8 cellular contexts compared by ENCODE assay signal in genomic region chr15:76139368-76140068, GRCh38.
DNase-seq lines count a peak whose midpoint lies in the region; ATAC-seq, FAIRE-seq and TF ChIP-seq lines count a peak whose summit lies in the region.

No MANE protein-coding gene starts in this region.

- H3K27me3 ChIP-seq in BLaER1 treated with 17β-estradiol and CSF1 and Interleukin-3, amounts not matched to agents 10 nM and 100 nM, result no peaks in the 10 kb centered on the region
- no peaks in the 10 kb centered on the region for H3K27me3 ChIP-seq in small intestine (ENCODE audit: control insufficient read depth in 2 of 2, insufficient read depth in 2 of 2, low read length in 2 of 2)

- no peaks in the 10 kb centered on the region for H4K20me1 ChIP-seq in BLaER1 treated with 17β-estradiol and CSF1 and Interleukin-3, amounts not matched to agents 10 nM and 100 nM

- H3K9me3 ChIP-seq in BLaER1 treated with 17β-estradiol and CSF1 and Interleukin-3, amounts not matched to agents 10 nM and 100 nM (replicated peaks in 1 of 11), result no peaks in the 10 kb centered on the region
- H3K9me3 ChIP-seq in small intestine (ENCODE audit: control insufficient read depth, low read depth), result no peaks in the 10 kb centered on the region

- H3K4me2 ChIP-seq in BLaER1 treated with 17β-estradiol and CSF1 and Interleukin-3, amounts not matched to agents 10 nM and 100 nM, result peak overlapping the region; percentile 8 to 72 (median 46); a peak in 21 of 22 replicates

- H3K9ac ChIP-seq in BLaER1 treated with 17β-estradiol and CSF1 and Interleukin-3, amounts not matched to agents 10 nM and 100 nM, result 0 out of 22 replicates have a peak overlapping the region, but pooled peaks of 2 of the 11 experiments have one; percentile 0 to 16

- no peaks in the 10 kb centered on the region for H3K36me3 ChIP-seq in BLaER1 treated with 17β-estradiol and CSF1 and Interleukin-3, amounts not matched to agents 10 nM and 100 nM
- H3K36me3 ChIP-seq in small intestine (ENCODE audit: control insufficient read depth in 2 of 2, insufficient read depth in 2 of 2, low read length in 2 of 2), result no peaks in the 10 kb centered on the region

- H3K27ac ChIP-seq in BLaER1 treated with 17β-estradiol and CSF1 and Interleukin-3, amounts not matched to agents 10 nM and 100 nM, result no peak overlapping the region
- no peak overlapping the region for H3K27ac ChIP-seq in small intestine (ENCODE audit: low read depth in 1 of 2, low read length in 1 of 2)

- peak; percentile 55 for ATAC-seq in GM19397 (IDR thresholded peaks at IDR 0.05; ENCODE audit: unreplicated experiment)
- ATAC-seq in HG03469 (IDR thresholded peaks at IDR 0.05; ENCODE audit: unreplicated experiment), result no peak

- peak; percentile 75 for DNase-seq in MV-4-11 (lab: John Stamatoyannopoulos, UW)
- DNase-seq in T-helper 2 cell, result peak in 3 of 5 experiments; percentile 44 to 79 (median 66)
- peak; percentile 46 for DNase-seq in astrocyte of the cerebellum (ENCODE audit: low read depth)
- DNase-seq in iPS DF 19.7 (ENCODE audit: low read depth, low spot score), result peak; percentile 80
- peak; percentile 63 for DNase-seq in small intestine

- in situ Hi-C loops in astrocyte of the cerebellum (cut with HindIII; ENCODE audit: low sequenced_read_pairs), result no loop called here

- TF ChIP-seq CTCF in astrocyte of the cerebellum (IDR thresholded peaks at IDR 0.05; ENCODE audit: low read depth, low read length, missing control alignments), result peak; percentile 97

- no peak overlapping the region for H3K4me3 ChIP-seq in BLaER1 treated with 17β-estradiol and CSF1 and Interleukin-3, amounts not matched to agents 10 nM and 100 nM
- H3K4me3 ChIP-seq in astrocyte of the cerebellum (ENCODE audit: low read depth, low read length), result no peak overlapping the region
- no peak overlapping the region for H3K4me3 ChIP-seq in small intestine (ENCODE audit: low read depth in 1 of 2, low read length in 2 of 2)

- H3K4me1 ChIP-seq in BLaER1 treated with 17β-estradiol and CSF1 and Interleukin-3, amounts not matched to agents 10 nM and 100 nM, result peaks cover 7 to 11% (median 9%) of the 10 kb centered on the region in 10 experiments; a peak in 17 of 20 replicates
- no peaks in the 10 kb centered on the region for H3K4me1 ChIP-seq in small intestine (ENCODE audit: control insufficient read depth in 2 of 2, insufficient read depth in 1 of 2, low read depth in 1 of 2, low read length in 1 of 2)

- no peak for FAIRE-seq in small intestine (lab: Jason Lieb, UNC)

- 20 to 33% (median 27%) methylated on average over 16 of the region's 16 CpGs for WGBS in small intestine, 3 donors
